Comparison of ENCODE assay signal across 17 cellular contexts in the genomic region with DNA sequence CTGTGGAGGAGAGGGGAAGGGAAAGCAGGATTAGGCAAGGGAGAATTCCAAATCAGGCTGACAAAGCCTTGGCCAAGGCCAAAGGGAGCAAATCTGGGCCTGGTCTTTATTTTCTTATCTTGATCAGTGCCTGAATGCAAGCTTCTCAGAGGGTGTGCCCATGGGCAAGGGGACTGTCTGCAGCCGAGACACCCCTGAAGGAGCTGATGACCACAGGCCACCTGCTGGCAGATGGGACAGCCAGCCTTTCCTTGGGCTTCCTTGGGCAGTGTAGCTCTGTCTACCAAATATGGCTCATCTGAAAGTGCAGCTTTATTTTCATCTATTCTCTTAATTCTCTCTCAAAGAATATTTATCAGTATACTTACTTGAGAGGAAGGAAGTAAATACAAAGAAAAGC.
DNase-seq lines count a peak whose midpoint lies in the region; ATAC-seq, FAIRE-seq and TF ChIP-seq lines count a peak whose summit lies in the region.
"Had no signal": no experiment of that assay in that cellular context is flagged by ENCODE, and none has a peak within 500 bp of the region (broad histone marks: within the 10 kb centered on the region; RNA-seq: fewer than 3 reads in every experiment).

No MANE protein-coding gene starts in this region.

- intact Hi-C loops in HepG2 (cut with micrococcal nuclease; ENCODE audit: unreplicated experiment) (no loop called here), right lobe of liver (cut with DNase I) (no loop called here), Panc1 (cut with micrococcal nuclease; ENCODE audit: unreplicated experiment) (no loop called here), adrenal gland (cut with DNase I) (no loop called here)

- CTCF ChIA-PET in HepG2 (lab: Yijun Ruan, JAX; ENCODE audit: low intra/inter-chr PET ratio, low total read pairs) (no interaction called here), Panc1 (lab: Charles Lee) (no interaction called here)

- TF ChIP-seq CTCF in HepG2 (CRISPR knock-in tag; IDR thresholded peaks at IDR 0.05): peak; percentile 52
- TF ChIP-seq CTCF in right lobe of liver (IDR thresholded peaks at IDR 0.05): no peak
- TF ChIP-seq CTCF in Panc1 (IDR thresholded peaks at IDR 0.05): 0 out of 2 replicates have a peak, but pooled peaks have one; percentile 9
- TF ChIP-seq CTCF in adrenal gland (IDR thresholded peaks at IDR 0.05): no peak

- no peak overlapping the region for H3K27ac Mint-ChIP-seq in activated naive CD8-positive, alpha-beta T cell treated with anti-CD3 and anti-CD28 coated beads for 36 hours

- no peak overlapping the region for H3K9ac ChIP-seq in HepG2 (ENCODE audit: insufficient read depth, low read depth, low read length)

- BruUV-seq in HepG2 (replicated peaks; lab: Mats Ljungman, UMichigan) (no TSS peak), Panc1 (replicated peaks; lab: Mats Ljungman, UMichigan) (no TSS peak)

- no peak overlapping the region for H3K27ac ChIP-seq in HepG2 (ENCODE audit: extremely low read length, insufficient read depth, low read length)
- no peak overlapping the region for H3K27ac ChIP-seq in right lobe of liver
- H3K27ac ChIP-seq in Panc1 (ENCODE audit: low read length): no peak overlapping the region
- H3K27ac ChIP-seq in adrenal gland: no peak overlapping the region
- H3K27ac ChIP-seq: SK-N-MC had no signal

- H3K4me3 ChIP-seq in HepG2 (replicated peaks in 1 of 3; ENCODE audit: insufficient read depth in 1 of 3, low read depth in 2 of 3, low read length in 3 of 3): no peak overlapping the region
- H3K4me3 ChIP-seq in right lobe of liver: no peak overlapping the region
- no peak overlapping the region for H3K4me3 ChIP-seq in Panc1 (ENCODE audit: low read depth in 2 of 2, low read length in 2 of 2)
- no peak overlapping the region for H3K4me3 ChIP-seq in adrenal gland
- H3K4me3 ChIP-seq: SK-N-MC had no signal

- H3K9me3 ChIP-seq in HepG2 (ENCODE audit: low read length) (no peaks in the 10 kb centered on the region), right lobe of liver (no peaks in the 10 kb centered on the region), Panc1 (ENCODE audit: control insufficient read depth, insufficient read depth, low read depth, low read length) (no peaks in the 10 kb centered on the region), adrenal gland (replicated peaks in 1 of 3) (peaks cover 0 to 5% (median 0%) of the 10 kb centered on the region in 3 donors)

- TF ChIP-seq EP300 in HepG2 (IDR thresholded peaks at IDR 0.05; ENCODE audit: low read depth in 2 of 2, low read length in 2 of 2): no peak
- no peak for TF ChIP-seq EP300 in HepG2 (CRISPR knock-in tag; IDR thresholded peaks at IDR 0.05; ENCODE audit: borderline replicate concordance)

- in situ Hi-C loops in HepG2 (cut with HindIII; ENCODE audit: extremely low pct_ligation_motif_present, low pct_unique_long_range_greater_than_20kb) (no loop called here), Panc1 (cut with HindIII; ENCODE audit: low pct_unique_long_range_greater_than_20kb, low sequenced_read_pairs) (no loop called here)

- H3K79me2 ChIP-seq in HepG2 (ENCODE audit: insufficient read depth, low read length): peaks cover 6% of the 10 kb centered on the region

- no peak overlapping the region for H2AFZ ChIP-seq in HepG2 (ENCODE audit: low read length)

- peaks cover 5% of the 10 kb centered on the region for H4K20me1 ChIP-seq in HepG2 (ENCODE audit: insufficient read depth, low read length)

- H3K4me1 Mint-ChIP-seq in activated naive CD8-positive, alpha-beta T cell treated with anti-CD3 and anti-CD28 coated beads for 36 hours: no peaks in the 10 kb centered on the region

- FAIRE-seq in HepG2 (lab: Jason Lieb, UNC): no peak
- FAIRE-seq: H1 had no signal

- POLR2A ChIA-PET in HepG2 (lab: Yijun Ruan, JAX) (no interaction called here), Panc1 (lab: Charles Lee) (no interaction called here)

- H3K4me3 Mint-ChIP-seq in activated naive CD8-positive, alpha-beta T cell treated with anti-CD3 and anti-CD28 coated beads for 36 hours: no peak overlapping the region

- peak; percentile 24; the same call in 1 of the 2 replicates for TF ChIP-seq RAD21 in HepG2 (CRISPR knock-in tag; IDR thresholded peaks at IDR 0.05)

- 100% methylated on average over 1 of the region's 1 CpG for WGBS in HepG2 (ENCODE audit: low lambda C conversion rate)
- WGBS in right lobe of liver (ENCODE audit: insufficient coverage, low coverage, low lambda C conversion rate, missing lambda C conversion rate): no CpG with 5 or more reads among the region's 1 CpG
- WGBS in adrenal gland, 4 donors: 91 to 100% (median 97%) methylated on average over 1 of the region's 1 CpG

- H3K27me3 ChIP-seq in HepG2 (ENCODE audit: control insufficient read depth in 1 of 2, insufficient read depth in 2 of 2, low read length in 2 of 2) (no peaks in the 10 kb centered on the region), right lobe of liver (no peaks in the 10 kb centered on the region), Panc1 (ENCODE audit: control insufficient read depth, insufficient read depth, low read length) (no peaks in the 10 kb centered on the region), adrenal gland (no peaks in the 10 kb centered on the region)

- peaks cover 8% of the 10 kb centered on the region for H3K9me3 Mint-ChIP-seq in activated naive CD8-positive, alpha-beta T cell treated with anti-CD3 and anti-CD28 coated beads for 36 hours

- ATAC-seq in HepG2: peak; percentile 83
- no peak for ATAC-seq in right lobe of liver
- ATAC-seq in Panc1: peak; percentile 66
- ATAC-seq in HG02884 (IDR thresholded peaks at IDR 0.05; ENCODE audit: unreplicated experiment): no peak
- ATAC-seq: Right ventricle myocardium inferior had no signal

- H3K4me2 ChIP-seq in HepG2 (ENCODE audit: low read depth, low read length): no peak overlapping the region

- H3K4me1 ChIP-seq in HepG2 (ENCODE audit: insufficient read depth, low read length): no peaks in the 10 kb centered on the region
- no peaks in the 10 kb centered on the region for H3K4me1 ChIP-seq in right lobe of liver
- H3K4me1 ChIP-seq in Panc1 (ENCODE audit: control insufficient read depth, insufficient read depth, low read length): peaks cover 6% of the 10 kb centered on the region
- peaks cover 0 to 4% of the 10 kb centered on the region in 2 donors for H3K4me1 ChIP-seq in adrenal gland (replicated peaks in 1 of 2)

- H3K36me3 Mint-ChIP-seq in activated naive CD8-positive, alpha-beta T cell treated with anti-CD3 and anti-CD28 coated beads for 36 hours: peaks cover 13% of the 10 kb centered on the region

- H3K27me3 Mint-ChIP-seq in activated naive CD8-positive, alpha-beta T cell treated with anti-CD3 and anti-CD28 coated beads for 36 hours: no peaks in the 10 kb centered on the region

- DNase-seq in HepG2 (ENCODE audit: low spot score) (no peak), right lobe of liver (no peak), Panc1 (ENCODE audit: low read depth, low spot score) (no peak), iPS-NIHi7 (ENCODE audit: extremely low spot score) (peak; percentile 20), NOMO-1 treated with DMSO at 0.1 percent for 48 hours (lab: John Stamatoyannopoulos, UW; ENCODE audit: unreplicated experiment) (no peak), adrenal gland (no peak)
- no peak for DNase-seq in activated naive CD8-positive, alpha-beta T cell treated with anti-CD3 and anti-CD28 coated beads for 36 hours
- DNase-seq: C1 segment of cervical spinal cord, MV-4-11, NCI-H1436, NCI-H2081 treated with DMSO at 0.1 percent for 48 hours, NCI-H226, NCI-H69 had no signal

- TF ChIP-seq POLR2A in HepG2 (IDR thresholded peaks at IDR 0.05; ENCODE audit: insufficient read depth in 1 of 2, low read depth in 2 of 2, low read length in 2 of 2): no peak
- TF ChIP-seq POLR2A in right lobe of liver (IDR thresholded peaks at IDR 0.05): no peak
- TF ChIP-seq POLR2A in adrenal gland (IDR thresholded peaks at IDR 0.05): no peak

- H3K36me3 ChIP-seq in HepG2 (replicated peaks in 1 of 2; ENCODE audit: control insufficient read depth in 1 of 2, insufficient read depth in 2 of 2, low read length in 2 of 2) (peaks cover 3 to 10% of the 10 kb centered on the region in 2 experiments; a peak in 4 of 5 replicates), right lobe of liver (no peaks in the 10 kb centered on the region), Panc1 (ENCODE audit: control insufficient read depth, insufficient read depth, low read length) (peaks cover 2% of the 10 kb centered on the region; the same call in 1 of the 2 replicates), adrenal gland (replicated peaks in 1 of 2) (no peaks in the 10 kb centered on the region)

TF ChIP-seq in HepG2, 621 proteins besides CTCF, POLR2A, EP300 and RAD21:
- TF ChIP-seq STAG1 (CRISPR knock-in tag; IDR thresholded peaks at IDR 0.05) (peak; percentile 57), RAD51 (IDR thresholded peaks at IDR 0.05; ENCODE audit: borderline replicate concordance) (no peak)

Comparison
In these comparisons a context has a peak if more than half of its experiments do, and no peak if none do; other contexts are left out.
1. ATAC-seq: peak in HepG2 (single experiment) and Panc1 (single experiment); none in right lobe of liver (0 of 4) and HG02884 (single experiment).
2. CTCF ChIP-seq: peak in HepG2 (single experiment) and Panc1 (single experiment); none in right lobe of liver (0 of 4) and adrenal gland (0 of 6).